Comparison of ENCODE assay signal across 1 cellular context in the genomic region with DNA sequence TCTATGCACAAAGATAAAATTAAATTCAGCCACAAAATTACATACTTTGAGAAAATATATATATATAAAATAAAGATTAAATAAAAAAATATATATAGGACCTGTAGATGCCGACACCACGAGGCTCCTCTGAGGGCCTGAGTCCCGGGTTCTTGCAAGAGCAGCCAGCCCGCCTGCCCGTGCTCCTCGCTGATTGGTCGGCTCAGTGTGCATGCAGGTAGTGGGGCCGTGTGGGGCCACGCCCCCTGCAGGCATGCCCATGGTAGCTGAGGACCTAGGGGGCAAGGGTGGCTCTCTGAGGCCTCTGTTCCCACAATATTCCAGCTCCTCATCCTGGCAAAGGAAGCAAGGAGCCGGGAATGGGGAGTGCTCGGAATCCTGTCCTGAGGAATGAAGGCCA.
TF ChIP-seq lines count a peak whose summit lies in the region.

No MANE protein-coding gene starts in this region.

TF ChIP-seq in GM23338, 12 proteins besides CTCF, POLR2A, EP300 and RAD21:
- no peak for TF ChIP-seq NANOG (IDR thresholded peaks at IDR 0.05; ENCODE audit: borderline replicate concordance)
- no peak for TF ChIP-seq ZNF114 (CRISPR knock-in tag; IDR thresholded peaks at IDR 0.05)
- TF ChIP-seq STAT1 (IDR thresholded peaks at IDR 0.05; ENCODE audit: unreplicated experiment), result no peak
- no peak for TF ChIP-seq ZNF331 (CRISPR knock-in tag; IDR thresholded peaks at IDR 0.05; ENCODE audit: low read depth)
- TF ChIP-seq, protein P1, sequence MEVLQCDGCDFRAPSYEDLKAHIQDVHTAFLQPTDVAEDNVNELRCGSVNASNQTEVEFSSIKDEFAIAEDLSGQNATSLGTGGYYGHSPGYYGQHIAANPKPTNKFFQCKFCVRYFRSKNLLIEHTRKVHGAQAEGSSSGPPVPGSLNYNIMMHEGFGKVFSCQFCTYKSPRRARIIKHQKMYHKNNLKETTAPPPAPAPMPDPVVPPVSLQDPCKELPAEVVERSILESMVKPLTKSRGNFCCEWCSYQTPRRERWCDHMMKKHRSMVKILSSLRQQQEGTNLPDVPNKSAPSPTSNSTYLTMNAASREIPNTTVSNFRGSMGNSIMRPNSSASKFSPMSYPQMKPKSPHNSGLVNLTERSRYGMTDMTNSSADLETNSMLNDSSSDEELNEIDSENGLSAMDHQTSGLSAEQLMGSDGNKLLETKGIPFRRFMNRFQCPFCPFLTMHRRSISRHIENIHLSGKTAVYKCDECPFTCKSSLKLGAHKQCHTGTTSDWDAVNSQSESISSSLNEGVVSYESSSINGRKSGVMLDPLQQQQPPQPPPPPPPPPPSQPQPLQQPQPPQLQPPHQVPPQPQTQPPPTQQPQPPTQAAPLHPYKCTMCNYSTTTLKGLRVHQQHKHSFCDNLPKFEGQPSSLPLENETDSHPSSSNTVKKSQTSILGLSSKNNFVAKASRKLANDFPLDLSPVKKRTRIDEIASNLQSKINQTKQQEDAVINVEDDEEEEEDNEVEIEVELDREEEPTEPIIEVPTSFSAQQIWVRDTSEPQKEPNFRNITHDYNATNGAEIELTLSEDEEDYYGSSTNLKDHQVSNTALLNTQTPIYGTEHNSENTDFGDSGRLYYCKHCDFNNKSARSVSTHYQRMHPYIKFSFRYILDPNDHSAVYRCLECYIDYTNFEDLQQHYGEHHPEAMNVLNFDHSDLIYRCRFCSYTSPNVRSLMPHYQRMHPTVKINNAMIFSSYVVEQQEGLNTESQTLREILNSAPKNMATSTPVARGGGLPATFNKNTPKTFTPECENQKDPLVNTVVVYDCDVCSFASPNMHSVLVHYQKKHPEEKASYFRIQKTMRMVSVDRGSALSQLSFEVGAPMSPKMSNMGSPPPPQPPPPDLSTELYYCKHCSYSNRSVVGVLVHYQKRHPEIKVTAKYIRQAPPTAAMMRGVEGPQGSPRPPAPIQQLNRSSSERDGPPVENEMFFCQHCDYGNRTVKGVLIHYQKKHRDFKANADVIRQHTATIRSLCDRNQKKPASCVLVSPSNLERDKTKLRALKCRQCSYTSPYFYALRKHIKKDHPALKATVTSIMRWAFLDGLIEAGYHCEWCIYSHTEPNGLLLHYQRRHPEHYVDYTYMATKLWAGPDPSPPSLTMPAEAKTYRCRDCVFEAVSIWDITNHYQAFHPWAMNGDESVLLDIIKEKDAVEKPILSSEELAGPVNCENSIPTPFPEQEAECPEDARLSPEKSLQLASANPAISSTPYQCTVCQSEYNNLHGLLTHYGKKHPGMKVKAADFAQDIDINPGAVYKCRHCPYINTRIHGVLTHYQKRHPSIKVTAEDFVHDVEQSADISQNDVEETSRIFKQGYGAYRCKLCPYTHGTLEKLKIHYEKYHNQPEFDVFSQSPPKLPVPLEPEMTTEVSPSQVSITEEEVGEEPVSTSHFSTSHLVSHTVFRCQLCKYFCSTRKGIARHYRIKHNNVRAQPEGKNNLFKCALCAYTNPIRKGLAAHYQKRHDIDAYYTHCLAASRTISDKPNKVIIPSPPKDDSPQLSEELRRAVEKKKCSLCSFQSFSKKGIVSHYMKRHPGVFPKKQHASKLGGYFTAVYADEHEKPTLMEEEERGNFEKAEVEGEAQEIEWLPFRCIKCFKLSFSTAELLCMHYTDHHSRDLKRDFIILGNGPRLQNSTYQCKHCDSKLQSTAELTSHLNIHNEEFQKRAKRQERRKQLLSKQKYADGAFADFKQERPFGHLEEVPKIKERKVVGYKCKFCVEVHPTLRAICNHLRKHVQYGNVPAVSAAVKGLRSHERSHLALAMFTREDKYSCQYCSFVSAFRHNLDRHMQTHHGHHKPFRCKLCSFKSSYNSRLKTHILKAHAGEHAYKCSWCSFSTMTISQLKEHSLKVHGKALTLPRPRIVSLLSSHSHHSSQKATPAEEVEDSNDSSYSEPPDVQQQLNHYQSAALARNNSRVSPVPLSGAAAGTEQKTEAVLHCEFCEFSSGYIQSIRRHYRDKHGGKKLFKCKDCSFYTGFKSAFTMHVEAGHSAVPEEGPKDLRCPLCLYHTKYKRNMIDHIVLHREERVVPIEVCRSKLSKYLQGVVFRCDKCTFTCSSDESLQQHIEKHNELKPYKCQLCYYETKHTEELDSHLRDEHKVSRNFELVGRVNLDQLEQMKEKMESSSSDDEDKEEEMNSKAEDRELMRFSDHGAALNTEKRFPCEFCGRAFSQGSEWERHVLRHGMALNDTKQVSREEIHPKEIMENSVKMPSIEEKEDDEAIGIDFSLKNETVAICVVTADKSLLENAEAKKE (CRISPR knock-in tag; IDR thresholded peaks at IDR 0.05), result no peak
- TF ChIP-seq EZH2 (IDR thresholded peaks at IDR 0.05; ENCODE audit: low read depth, unreplicated experiment), result no peak
- no peak for TF ChIP-seq JUNB (IDR thresholded peaks at IDR 0.05; ENCODE audit: unreplicated experiment)
- no peak for TF ChIP-seq POLR2AphosphoS5 (IDR thresholded peaks at IDR 0.05; ENCODE audit: low read depth)
- no peak for TF ChIP-seq EZH2phosphoT487 (IDR thresholded peaks at IDR 0.05; ENCODE audit: unreplicated experiment)
- TF ChIP-seq, protein P2, sequence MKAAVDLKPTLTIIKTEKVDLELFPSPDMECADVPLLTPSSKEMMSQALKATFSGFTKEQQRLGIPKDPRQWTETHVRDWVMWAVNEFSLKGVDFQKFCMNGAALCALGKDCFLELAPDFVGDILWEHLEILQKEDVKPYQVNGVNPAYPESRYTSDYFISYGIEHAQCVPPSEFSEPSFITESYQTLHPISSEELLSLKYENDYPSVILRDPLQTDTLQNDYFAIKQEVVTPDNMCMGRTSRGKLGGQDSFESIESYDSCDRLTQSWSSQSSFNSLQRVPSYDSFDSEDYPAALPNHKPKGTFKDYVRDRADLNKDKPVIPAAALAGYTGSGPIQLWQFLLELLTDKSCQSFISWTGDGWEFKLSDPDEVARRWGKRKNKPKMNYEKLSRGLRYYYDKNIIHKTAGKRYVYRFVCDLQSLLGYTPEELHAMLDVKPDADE (IDR thresholded peaks at IDR 0.05), result no peak
- TF ChIP-seq CREB1 (CRISPR knock-in tag; IDR thresholded peaks at IDR 0.05; ENCODE audit: low read depth), result no peak
- TF ChIP-seq, protein P3, sequence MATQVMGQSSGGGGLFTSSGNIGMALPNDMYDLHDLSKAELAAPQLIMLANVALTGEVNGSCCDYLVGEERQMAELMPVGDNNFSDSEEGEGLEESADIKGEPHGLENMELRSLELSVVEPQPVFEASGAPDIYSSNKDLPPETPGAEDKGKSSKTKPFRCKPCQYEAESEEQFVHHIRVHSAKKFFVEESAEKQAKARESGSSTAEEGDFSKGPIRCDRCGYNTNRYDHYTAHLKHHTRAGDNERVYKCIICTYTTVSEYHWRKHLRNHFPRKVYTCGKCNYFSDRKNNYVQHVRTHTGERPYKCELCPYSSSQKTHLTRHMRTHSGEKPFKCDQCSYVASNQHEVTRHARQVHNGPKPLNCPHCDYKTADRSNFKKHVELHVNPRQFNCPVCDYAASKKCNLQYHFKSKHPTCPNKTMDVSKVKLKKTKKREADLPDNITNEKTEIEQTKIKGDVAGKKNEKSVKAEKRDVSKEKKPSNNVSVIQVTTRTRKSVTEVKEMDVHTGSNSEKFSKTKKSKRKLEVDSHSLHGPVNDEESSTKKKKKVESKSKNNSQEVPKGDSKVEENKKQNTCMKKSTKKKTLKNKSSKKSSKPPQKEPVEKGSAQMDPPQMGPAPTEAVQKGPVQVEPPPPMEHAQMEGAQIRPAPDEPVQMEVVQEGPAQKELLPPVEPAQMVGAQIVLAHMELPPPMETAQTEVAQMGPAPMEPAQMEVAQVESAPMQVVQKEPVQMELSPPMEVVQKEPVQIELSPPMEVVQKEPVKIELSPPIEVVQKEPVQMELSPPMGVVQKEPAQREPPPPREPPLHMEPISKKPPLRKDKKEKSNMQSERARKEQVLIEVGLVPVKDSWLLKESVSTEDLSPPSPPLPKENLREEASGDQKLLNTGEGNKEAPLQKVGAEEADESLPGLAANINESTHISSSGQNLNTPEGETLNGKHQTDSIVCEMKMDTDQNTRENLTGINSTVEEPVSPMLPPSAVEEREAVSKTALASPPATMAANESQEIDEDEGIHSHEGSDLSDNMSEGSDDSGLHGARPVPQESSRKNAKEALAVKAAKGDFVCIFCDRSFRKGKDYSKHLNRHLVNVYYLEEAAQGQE (IDR thresholded peaks at IDR 0.05; ENCODE audit: unreplicated experiment), result no peak
